In genomic region chr21:32256873-32257620, GRCh38 we compare ENCODE assay signal across 10 cellular contexts. TPM values are rescaled to one million over a fixed set of nuclear protein-coding genes. Genes with fewer than 3 reads are reported as not detected.
DNase-seq lines count a peak whose midpoint lies in the region; ATAC-seq and TF ChIP-seq lines count a peak whose summit lies in the region.
"Had no signal": no experiment of that assay in that cellular context is flagged by ENCODE, and none has a peak within 500 bp of the region (broad histone marks: within the 10 kb centered on the region; RNA-seq: fewer than 3 reads in every experiment).

No MANE protein-coding gene starts in this region.

- peak overlapping the region; percentile 23 for H3K4me3 Mint-ChIP-seq in osteocyte (ENCODE audit: unreplicated experiment)
- no peak overlapping the region for H3K4me3 Mint-ChIP-seq in activated T-helper 17 cell treated with anti-CD3 and anti-CD28 coated beads, Interleukin-2, amount 50 U/mL, for 72 hours
- H3K4me3 Mint-ChIP-seq: activated naive CD8-positive, alpha-beta T cell; stimulated activated naive CD8-positive, alpha-beta T cell treated with anti-CD3 and anti-CD28 coated beads, Interleukin-15, Interleukin-2, amounts not matched to agents 100 ng/mL and 50 ng/mL, for 24 hours had no signal

- intact Hi-C loops in esophagus squamous epithelium (cut with DNase I), result loop anchor here (5.0 kb wide), 1 partner anchor 390 kb away; no protein-coding TSS in a partner anchor

- H3K4me3 ChIP-seq in fibroblast of the aortic adventitia (ENCODE audit: low read depth, low read length) (peak overlapping the region; percentile 13), esophagus squamous epithelium (peak overlapping the region in 1 of 4 donors; percentile 16)

- H3K4me1 ChIP-seq in esophagus squamous epithelium, result peaks cover 4 to 25% (median 4%) of the 10 kb centered on the region in 3 donors

- WGBS in esophagus squamous epithelium, 2 donors, result 21 to 28% methylated on average over 9 of the region's 9 CpGs

- peak; percentile 85 for DNase-seq in GM03348 (ENCODE audit: low spot score)
- peak; percentile 45 for DNase-seq in NCI-H774 (lab: John Stamatoyannopoulos, UW)
- DNase-seq in fibroblast of the aortic adventitia (ENCODE audit: low read depth), result peak; percentile 95
- DNase-seq in osteocyte (ENCODE audit: extremely low spot score, unreplicated experiment), result peak; percentile 92
- DNase-seq in esophagus squamous epithelium (lab: John Stamatoyannopoulos, UW), result no peak
- no peak for DNase-seq in NCI-H1930 (lab: John Stamatoyannopoulos, UW)

- no peak for TF ChIP-seq POLR2A in esophagus squamous epithelium (IDR thresholded peaks at IDR 0.05)

- no peak for ATAC-seq in HG03469 (IDR thresholded peaks at IDR 0.05; ENCODE audit: unreplicated experiment)
- no peak for ATAC-seq in activated T-helper 17 cell treated with anti-CD3 and anti-CD28 coated beads, Interleukin-2, amount 50 U/mL, for 72 hours (replicated peaks)

- peak overlapping the region; percentile 93 for H3K27ac Mint-ChIP-seq in osteocyte (ENCODE audit: unreplicated experiment)
- no peak overlapping the region for H3K27ac Mint-ChIP-seq in activated T-helper 17 cell treated with anti-CD3 and anti-CD28 coated beads, Interleukin-2, amount 50 U/mL, for 72 hours
- H3K27ac Mint-ChIP-seq: activated naive CD8-positive, alpha-beta T cell; stimulated activated naive CD8-positive, alpha-beta T cell treated with anti-CD3 and anti-CD28 coated beads, Interleukin-15, Interleukin-2, amounts not matched to agents 100 ng/mL and 50 ng/mL, for 24 hours had no signal

- H3K4me1 Mint-ChIP-seq in osteocyte (ENCODE audit: unreplicated experiment), result peaks cover 20% of the 10 kb centered on the region
- peaks cover 9% of the 10 kb centered on the region for H3K4me1 Mint-ChIP-seq in activated T-helper 17 cell treated with anti-CD3 and anti-CD28 coated beads, Interleukin-2, amount 50 U/mL, for 72 hours

- no peaks in the 10 kb centered on the region for H3K36me3 ChIP-seq in esophagus squamous epithelium

- no peaks in the 10 kb centered on the region for H3K9me3 Mint-ChIP-seq in osteocyte (ENCODE audit: unreplicated experiment)
- H3K9me3 Mint-ChIP-seq in activated T-helper 17 cell treated with anti-CD3 and anti-CD28 coated beads, Interleukin-2, amount 50 U/mL, for 72 hours, result no peaks in the 10 kb centered on the region
- H3K9me3 Mint-ChIP-seq: stimulated activated naive CD8-positive, alpha-beta T cell treated with anti-CD3 and anti-CD28 coated beads, Interleukin-15, Interleukin-2, amounts not matched to agents 100 ng/mL and 50 ng/mL, for 24 hours had no signal

- peaks cover 5% of the 10 kb centered on the region for H3K27me3 Mint-ChIP-seq in osteocyte (ENCODE audit: unreplicated experiment)
- H3K27me3 Mint-ChIP-seq in activated T-helper 17 cell treated with anti-CD3 and anti-CD28 coated beads, Interleukin-2, amount 50 U/mL, for 72 hours, result peaks cover 23% of the 10 kb centered on the region
- H3K27me3 Mint-ChIP-seq: stimulated activated naive CD8-positive, alpha-beta T cell treated with anti-CD3 and anti-CD28 coated beads, Interleukin-15, Interleukin-2, amounts not matched to agents 100 ng/mL and 50 ng/mL, for 24 hours had no signal

- no peaks in the 10 kb centered on the region for H3K36me3 Mint-ChIP-seq in osteocyte (ENCODE audit: unreplicated experiment)
- no peaks in the 10 kb centered on the region for H3K36me3 Mint-ChIP-seq in activated T-helper 17 cell treated with anti-CD3 and anti-CD28 coated beads, Interleukin-2, amount 50 U/mL, for 72 hours (ENCODE audit: low read depth)
- H3K36me3 Mint-ChIP-seq: activated naive CD8-positive, alpha-beta T cell had no signal

- TF ChIP-seq CTCF in fibroblast of the aortic adventitia (IDR thresholded peaks at IDR 0.05; ENCODE audit: insufficient read depth, low read length) (no peak), osteocyte (IDR thresholded peaks at IDR 0.05) (no peak), esophagus squamous epithelium (IDR thresholded peaks at IDR 0.05) (no peak)

- H3K27me3 ChIP-seq in esophagus squamous epithelium, result peaks cover 0 to 7% (median 0%) of the 10 kb centered on the region in 4 donors

- H3K9me3 ChIP-seq in esophagus squamous epithelium, result no peaks in the 10 kb centered on the region

- peak overlapping the region in 1 of 4 donors; percentile 30 for H3K27ac ChIP-seq in esophagus squamous epithelium

RNA-seq across cellular contexts. Expression of gene MIS18A, which starts 21.8 kb away (rescaled TPM):
- total RNA-seq in fibroblast of the aortic adventitia (ENCODE audit: low replicate concordance) (13.3 and 18.6 TPM in 2 replicates), osteocyte (6.9 and 7.2 TPM in 2 replicates), esophagus squamous epithelium (10 to 100 TPM in 2 of 4 donors, 1 to 10 TPM in 2; 4.3 to 13.7 (median 8.9) TPM)
- 10 to 100 TPM; 15.3 to 22.4 TPM for total RNA-seq in activated T-helper 17 cell treated with anti-CD3 and anti-CD28 coated beads, Interleukin-2, amount 50 U/mL, for 72 hours

RNA-seq across cellular contexts. Expression of gene MRAP, which starts 41.6 kb away (rescaled TPM):
- not detected in 2 replicates for total RNA-seq in fibroblast of the aortic adventitia (ENCODE audit: low replicate concordance)
- total RNA-seq in osteocyte, result not detected in 2 replicates
- total RNA-seq in activated T-helper 17 cell treated with anti-CD3 and anti-CD28 coated beads, Interleukin-2, amount 50 U/mL, for 72 hours, result not detected
- total RNA-seq in esophagus squamous epithelium, result under 1 TPM in 1 of 4 donors, not detected in 3; 0.29 TPM

Comparison
In these comparisons a context has a peak if more than half of its experiments do, and no peak if none do; other contexts are left out.
1. DNase-seq: peak in GM03348 (single experiment), NCI-H774 (single experiment), fibroblast of the aortic adventitia (single experiment) and osteocyte (single experiment); none in esophagus squamous epithelium (single experiment) and NCI-H1930 (0 of 2).